Comparison of ENCODE assay signal across 7 cellular contexts in the genomic region with DNA sequence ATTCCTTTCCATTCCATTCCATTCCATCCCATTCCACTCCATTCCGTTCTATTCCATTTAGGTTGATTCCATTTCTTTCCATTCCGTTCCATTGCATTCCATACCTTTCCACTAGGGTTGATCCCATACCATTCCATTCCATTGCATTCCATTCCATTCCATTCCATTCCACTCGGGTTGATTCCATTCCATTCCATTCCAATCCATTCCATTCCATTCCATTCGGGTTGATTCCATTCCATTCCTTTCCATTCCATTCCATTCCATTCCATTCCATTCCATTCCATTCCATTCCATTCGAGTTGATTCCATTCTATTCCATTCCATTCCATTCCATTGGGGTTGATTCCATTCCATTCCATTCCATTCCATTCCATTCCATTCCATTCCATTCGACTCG.
DNase-seq lines count a peak whose midpoint lies in the region; ATAC-seq and TF ChIP-seq lines count a peak whose summit lies in the region.
"Not testable (repeated sequence)": the region's sequence is repeated elsewhere in the genome, so short reads cannot be mapped to it uniquely, and the experiment has no call there.

No MANE protein-coding gene starts in this region.

- ATAC-seq in GM18867 (IDR thresholded peaks at IDR 0.05; ENCODE audit: unreplicated experiment) (peak; percentile 55), GM21367 (IDR thresholded peaks at IDR 0.05; ENCODE audit: unreplicated experiment) (peak; percentile 51), HG02678 (IDR thresholded peaks at IDR 0.05; ENCODE audit: unreplicated experiment) (peak; percentile 51), HG03108 (IDR thresholded peaks at IDR 0.05; ENCODE audit: unreplicated experiment) (peak; percentile 54), lung (ENCODE audit: insufficient read depth, low FRiP score) (peak; percentile 61)
- peak; percentile 39 for ATAC-seq in central memory CD8-positive, alpha-beta T cell (replicated peaks; ENCODE audit: extremely low read depth, poor library complexity, severe bottlenecking)

- DNase-seq in central memory CD8-positive, alpha-beta T cell (ENCODE audit: low spot score in 2 of 2); lung (ENCODE audit: low spot score): not testable (repeated sequence)

- 69 to 74% methylated on average over 7 of the region's 7 CpGs for WGBS in lung, 2 donors

- H3K27me3 ChIP-seq in HUES48 (ENCODE audit: control insufficient read depth, insufficient read depth, low read length); lung (ENCODE audit: control insufficient read depth, insufficient read depth): not testable (repeated sequence)

- peaks cover 58% of the 10 kb centered on the region for H3K9me3 Mint-ChIP-seq in central memory CD8-positive, alpha-beta T cell

- not testable (repeated sequence) for H3K4me3 Mint-ChIP-seq in central memory CD8-positive, alpha-beta T cell

- H3K9ac ChIP-seq in HUES48 (ENCODE audit: low read depth, low read length), result not testable (repeated sequence)

- H3K4me3 ChIP-seq in HUES48 (ENCODE audit: low read depth, low read length), result peak overlapping the region; percentile 6; the same call in 1 of the 2 replicates
- H3K4me3 ChIP-seq in lung, result not testable (repeated sequence)

- H3K36me3 Mint-ChIP-seq in central memory CD8-positive, alpha-beta T cell (ENCODE audit: insufficient read depth), result not testable (repeated sequence)

- not testable (repeated sequence) for TF ChIP-seq CTCF in lung (IDR thresholded peaks at IDR 0.05; ENCODE audit: control extremely low read depth, extremely low read depth)

- not testable (repeated sequence) for H3K27me3 Mint-ChIP-seq in central memory CD8-positive, alpha-beta T cell

- not testable (repeated sequence) for H3K36me3 ChIP-seq in HUES48 (ENCODE audit: control insufficient read depth, insufficient read depth, low read length); lung (ENCODE audit: control insufficient read depth in 2 of 2, insufficient read depth in 2 of 2, low read length in 2 of 2)

- H3K9me3 ChIP-seq in HUES48 (ENCODE audit: control insufficient read depth, insufficient read depth, low read length) (peaks cover 84% of the 10 kb centered on the region), lung (ENCODE audit: control insufficient read depth in 2 of 2, insufficient read depth in 1 of 2, low read length in 1 of 2) (peaks cover 19 to 28% of the 10 kb centered on the region in 2 donors)

- H3K27ac ChIP-seq in HUES48 (ENCODE audit: low read depth, low read length); lung (ENCODE audit: low read depth in 1 of 2, low read length in 1 of 2): not testable (repeated sequence)

- not testable (repeated sequence) for H3K27ac Mint-ChIP-seq in central memory CD8-positive, alpha-beta T cell (ENCODE audit: low read depth)

- not testable (repeated sequence) for H3K4me1 ChIP-seq in HUES48 (ENCODE audit: control insufficient read depth, insufficient read depth, low read length); lung (ENCODE audit: control insufficient read depth in 2 of 2, insufficient read depth in 2 of 2, low read length in 2 of 2)

- H3K4me1 Mint-ChIP-seq in central memory CD8-positive, alpha-beta T cell, result not testable (repeated sequence)
